Comparison of ENCODE assay signal across 2 cellular contexts in genomic region chr5:98425626-98426025, GRCh38.
TF ChIP-seq lines count a peak whose summit lies in the region.

No MANE protein-coding gene starts in this region.

TF ChIP-seq in SK-N-SH, 30 proteins besides CTCF, POLR2A, EP300 and RAD21 (continued from another document):
- no peak for TF ChIP-seq FOSL2 (IDR thresholded peaks at IDR 0.05; ENCODE audit: borderline replicate concordance, low read depth)
- TF ChIP-seq FOXM1 (IDR thresholded peaks at IDR 0.05; ENCODE audit: low read depth) = no peak
- no peak for TF ChIP-seq FOXJ3 (CRISPR knock-in tag; IDR thresholded peaks at IDR 0.05)
- no peak for TF ChIP-seq MXI1 (IDR thresholded peaks at IDR 0.05; ENCODE audit: low read depth, low read length)
- no peak for TF ChIP-seq POLR2AphosphoS5 (IDR thresholded peaks at IDR 0.05; ENCODE audit: low read depth, low read length)
- TF ChIP-seq GATA2 (CRISPR knock-in tag; IDR thresholded peaks at IDR 0.05) = no peak
- TF ChIP-seq REST (IDR thresholded peaks at IDR 0.05; ENCODE audit: low read depth, low read length) = no peak
- no peak for TF ChIP-seq JUND (IDR thresholded peaks at IDR 0.05)
- TF ChIP-seq EZH2phosphoT487 (IDR thresholded peaks at IDR 0.05; ENCODE audit: borderline replicate concordance, low read depth) = no peak

TF ChIP-seq in SK-N-SH treated with all-trans-retinoic acid at 6 μM for 48 hours, 23 proteins besides CTCF, POLR2A, EP300 and RAD21 (continued from another document):
- TF ChIP-seq TSHZ2 (CRISPR knock-in tag; IDR thresholded peaks at IDR 0.05) (no peak), TOX (CRISPR knock-in tag; IDR thresholded peaks at IDR 0.05; ENCODE audit: borderline replicate concordance) (no peak), ISL1 (CRISPR knock-in tag; IDR thresholded peaks at IDR 0.05) (no peak), ZFP30 (CRISPR knock-in tag; IDR thresholded peaks at IDR 0.05) (no peak), ZNF8 (CRISPR knock-in tag; IDR thresholded peaks at IDR 0.05) (no peak), BACH2 (CRISPR knock-in tag; IDR thresholded peaks at IDR 0.05; ENCODE audit: borderline replicate concordance) (no peak)
